ENCODE assay signal across 8 cellular contexts in the genomic region with DNA sequence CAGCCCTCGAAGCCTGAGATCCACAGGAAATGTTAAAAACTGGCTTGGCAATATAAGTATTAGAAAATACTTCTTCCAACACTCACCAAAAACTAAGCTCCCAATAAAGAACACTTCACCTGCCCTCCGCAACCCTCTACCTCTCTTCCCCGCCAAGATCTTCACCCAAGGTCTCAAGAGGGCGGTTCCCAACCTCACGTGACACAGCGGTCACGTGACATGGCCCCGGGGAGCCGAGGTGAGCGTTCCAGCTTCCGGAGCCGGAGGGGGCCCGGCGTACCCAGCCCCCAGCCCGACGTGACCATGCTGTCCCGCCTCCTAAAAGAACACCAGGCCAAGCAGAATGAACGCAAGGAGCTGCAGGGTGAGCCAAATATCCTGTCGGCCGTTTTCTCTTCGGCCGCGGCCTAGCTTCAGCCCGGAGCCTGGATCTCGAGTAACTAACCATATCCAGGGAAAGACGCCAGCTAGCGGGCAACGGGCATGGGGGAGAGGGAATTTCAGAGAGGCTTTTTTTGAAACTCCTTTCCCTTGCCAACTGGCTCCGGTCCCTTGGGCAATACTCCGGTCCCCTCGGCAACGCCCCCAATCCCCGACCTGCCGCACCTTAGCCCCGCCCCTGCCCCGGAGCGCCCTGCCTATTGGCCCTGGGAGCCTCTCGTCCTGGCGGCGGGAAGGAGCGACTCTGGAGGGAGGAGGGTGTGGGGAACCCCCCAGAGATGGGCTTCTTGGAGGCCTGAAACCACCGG. TPM values are rescaled to one million over a fixed set of nuclear protein-coding genes. Genes with fewer than 3 reads are reported as not detected.
DNase-seq lines count a peak whose midpoint lies in the region; ATAC-seq and TF ChIP-seq lines count a peak whose summit lies in the region.

BLOC1S1 (plus strand) TSS at position 214 of the 749 bp plus-strand sequence; CDS start at position 220, 6 bp downstream.

- no peaks in the 10 kb centered on the region for H3K9me3 Mint-ChIP-seq in activated naive CD4-positive, alpha-beta T cell treated with anti-CD3 and anti-CD28 coated beads, Interleukin-2, amount 10 ng/mL, durations not matched to agents 7 days and 5 days

- CTCF ChIA-PET in activated naive CD4-positive, alpha-beta T cell treated with anti-CD3 and anti-CD28 coated beads, Interleukin-2, amount 10 ng/mL, durations not matched to agents 7 days and 5 days (lab: Charles Lee) = interaction anchor here (0.7 to 11.3 kb wide), 4 partner anchors 9 to 70 kb away, joined by 3 to 166 read pairs (median 4); no protein-coding TSS in a partner anchor

- H3K9me3 ChIP-seq in SK-N-MC (ENCODE audit: low read depth, low read length) (no peaks in the 10 kb centered on the region), gastroesophageal sphincter (no peaks in the 10 kb centered on the region)

- no peak for TF ChIP-seq CTCF in GM06990 (IDR thresholded peaks at IDR 0.05; ENCODE audit: insufficient read depth, low read length, poor library complexity, severe bottlenecking)
- TF ChIP-seq CTCF in gastroesophageal sphincter (IDR thresholded peaks at IDR 0.05) = peak in 2 of 4 experiments; percentile 25 to 29

- peak within 1 kb of the TSS; percentile 90 for H3K4me3 Mint-ChIP-seq in activated naive CD4-positive, alpha-beta T cell treated with anti-CD3 and anti-CD28 coated beads, Interleukin-2, amount 10 ng/mL, durations not matched to agents 7 days and 5 days

- peak in 1 of 2 donors; percentile 32 for TF ChIP-seq POLR2A in gastroesophageal sphincter (IDR thresholded peaks at IDR 0.05)

- DNase-seq in GM06990 (ENCODE audit: extremely low read depth, insufficient read length) = peak; percentile 90
- peak; percentile 65 for DNase-seq in NCI-H1048 (lab: John Stamatoyannopoulos, UW)
- DNase-seq in SK-N-MC (ENCODE audit: low read depth, low spot score) = peak; percentile 48
- DNase-seq in activated naive CD4-positive, alpha-beta T cell treated with anti-CD3 and anti-CD28 coated beads, Interleukin-2, amount 10 ng/mL, durations not matched to agents 7 days and 5 days = peak; percentile 96
- peak in 54 of 56 donors; percentile 48 to 94 (median 82) for DNase-seq in nucleus accumbens (lab: John Stamatoyannopoulos, UW)
- DNase-seq in superior temporal gyrus (ENCODE audit: extremely low spot score) = peak; percentile 94

- H3K27me3 Mint-ChIP-seq in activated naive CD4-positive, alpha-beta T cell treated with anti-CD3 and anti-CD28 coated beads, Interleukin-2, amount 10 ng/mL, durations not matched to agents 7 days and 5 days = peaks cover 26% of the 10 kb centered on the region

- H3K9ac ChIP-seq in SK-N-MC (ENCODE audit: insufficient read length) = peak within 1 kb of the TSS; percentile 88

- TF ChIP-seq EP300 in gastroesophageal sphincter (IDR thresholded peaks at IDR 0.05) = no peak

- ATAC-seq in HG02571 (IDR thresholded peaks at IDR 0.05; ENCODE audit: unreplicated experiment) (peak; percentile 93), gastroesophageal sphincter (peak; percentile 78)

- peaks cover 18 to 92% (median 61%) of the 10 kb centered on the region in 3 donors for H3K4me1 ChIP-seq in gastroesophageal sphincter

- peak within 1 kb of the TSS; percentile 95 for H3K27ac ChIP-seq in SK-N-MC
- H3K27ac ChIP-seq in gastroesophageal sphincter = peak within 1 kb of the TSS; percentile 84 to 98 (median 97)

- no peaks in the 10 kb centered on the region for H3K36me3 ChIP-seq in GM06990 (ENCODE audit: control insufficient read depth, insufficient read depth, low read length)
- no peaks in the 10 kb centered on the region for H3K36me3 ChIP-seq in SK-N-MC (ENCODE audit: insufficient read depth, low read length)
- no peaks in the 10 kb centered on the region for H3K36me3 ChIP-seq in gastroesophageal sphincter

- peaks cover 16% of the 10 kb centered on the region for H3K36me3 Mint-ChIP-seq in activated naive CD4-positive, alpha-beta T cell treated with anti-CD3 and anti-CD28 coated beads, Interleukin-2, amount 10 ng/mL, durations not matched to agents 7 days and 5 days

- 2 to 3% methylated on average over 5 to 16 of the region's 42 CpGs for WGBS in gastroesophageal sphincter (ENCODE audit: low coverage in 1 of 2), 2 donors

- peak within 1 kb of the TSS; percentile 94 for H3K27ac Mint-ChIP-seq in activated naive CD4-positive, alpha-beta T cell treated with anti-CD3 and anti-CD28 coated beads, Interleukin-2, amount 10 ng/mL, durations not matched to agents 7 days and 5 days

- H3K4me3 ChIP-seq in GM06990 (replicated peaks; ENCODE audit: low read depth, low read length) = peak within 1 kb of the TSS; percentile 88
- peak within 1 kb of the TSS; percentile 93 for H3K4me3 ChIP-seq in SK-N-MC
- peak within 1 kb of the TSS; percentile 43 to 77 for H3K4me3 ChIP-seq in gastroesophageal sphincter

- H3K4me1 Mint-ChIP-seq in activated naive CD4-positive, alpha-beta T cell treated with anti-CD3 and anti-CD28 coated beads, Interleukin-2, amount 10 ng/mL, durations not matched to agents 7 days and 5 days = peaks cover 49% of the 10 kb centered on the region

- H3K27me3 ChIP-seq in GM06990 (replicated peaks; ENCODE audit: control insufficient read depth, insufficient read depth, low read length) = no peaks in the 10 kb centered on the region; the same call in 1 of the 2 replicates
- H3K27me3 ChIP-seq in gastroesophageal sphincter = no peaks in the 10 kb centered on the region

RNA-seq across cellular contexts. Expression of gene BLOC1S1, which starts in this region (rescaled TPM):
- 100 to 1,000 TPM; 187 to 214 (median 196) TPM for total RNA-seq in gastroesophageal sphincter

Comparison
In these comparisons a context has a peak if more than half of its experiments do, and no peak if none do; other contexts are left out.
1. Peak in every context shown above with its lines: DNase-seq, ATAC-seq, H3K4me3 ChIP-seq and H3K27ac ChIP-seq.